Comparison of ENCODE assay signal across 22 cellular contexts in genomic region chr6:104253236-104253635, GRCh38.
"Had no signal": no experiment of that assay in that cellular context is flagged by ENCODE, and none has a peak within 500 bp of the region (broad histone marks: within the 10 kb centered on the region; RNA-seq: fewer than 3 reads in every experiment).

No MANE protein-coding gene starts in this region.

- H3K4me1 Mint-ChIP-seq: endodermal cell; stimulated activated memory B cell treated with anti-CD40 and anti-IgM and Interleukin-4, amounts not matched to agents 10 μg/mL and 1 μg/mL and 100 μg/mL, for 72 hours had no signal

- H3K4me3 ChIP-seq: colonic mucosa, heart left ventricle, psoas muscle, right lobe of liver, spleen, tibial artery, upper lobe of right lung, vagina had no signal

- H3K27me3 Mint-ChIP-seq: natural killer cell treated with Interleukin-12 subunit alpha and Interleukin-12 subunit beta and Interleukin-15 and Interleukin-18, amount 100 ng/mL, for 72 hours; stimulated activated memory B cell treated with anti-CD40 and anti-IgM and Interleukin-4, amounts not matched to agents 10 μg/mL and 1 μg/mL and 100 μg/mL, for 72 hours; stimulated activated naive CD8-positive, alpha-beta T cell treated with anti-CD3 and anti-CD28 coated beads, Interleukin-15, Interleukin-2, amounts not matched to agents 100 ng/mL and 50 ng/mL, for 24 hours had no signal

- H3K36me3 Mint-ChIP-seq: natural killer cell treated with Interleukin-12 subunit alpha and Interleukin-12 subunit beta and Interleukin-15 and Interleukin-18, amount 100 ng/mL, for 72 hours; stimulated activated memory B cell treated with anti-CD40 and anti-IgM and Interleukin-4, amounts not matched to agents 10 μg/mL and 1 μg/mL and 100 μg/mL, for 72 hours had no signal

- H3K4me3 Mint-ChIP-seq: endodermal cell; natural killer cell treated with Interleukin-12 subunit alpha and Interleukin-12 subunit beta and Interleukin-15 and Interleukin-18, amount 100 ng/mL, for 72 hours; stimulated activated memory B cell treated with anti-CD40 and anti-IgM and Interleukin-4, amounts not matched to agents 10 μg/mL and 1 μg/mL and 100 μg/mL, for 72 hours; stimulated activated naive CD8-positive, alpha-beta T cell treated with anti-CD3 and anti-CD28 coated beads, Interleukin-15, Interleukin-2, amounts not matched to agents 100 ng/mL and 50 ng/mL, for 24 hours had no signal

- DNase-seq: colonic mucosa; effector CD4-positive, alpha-beta T cell; endodermal cell; foreskin melanocyte; heart left ventricle; hippocampal formation; kidney glomerular epithelial cell; mammary epithelial cell; psoas muscle; retina; right lobe of liver; spleen; stimulated activated CD4-positive, alpha-beta T cell treated with anti-CD3 and anti-CD28 coated beads, Interleukin-15, amount 100 ng/mL, for 24 hours; stimulated activated CD4-positive, alpha-beta T cell treated with anti-CD3 and anti-CD28 coated beads, Interleukin-1b, Interleukin-23, amount 100 ng/mL, for 48 hours; stimulated activated CD4-positive, alpha-beta T cell treated with anti-CD3 and anti-CD28 coated beads, Interleukin-4, amount 100 ng/mL, for 24 hours; tibial artery; upper lobe of right lung had no signal

- H3K9me3 Mint-ChIP-seq: endodermal cell; stimulated activated naive CD8-positive, alpha-beta T cell treated with anti-CD3 and anti-CD28 coated beads, Interleukin-15, Interleukin-2, amounts not matched to agents 100 ng/mL and 50 ng/mL, for 24 hours had no signal

- H3K27ac ChIP-seq: colonic mucosa, heart left ventricle, parathyroid adenoma, psoas muscle, right lobe of liver, spleen, tibial artery, upper lobe of right lung, vagina had no signal

- H3K27ac Mint-ChIP-seq: endodermal cell; natural killer cell treated with Interleukin-12 subunit alpha and Interleukin-12 subunit beta and Interleukin-15 and Interleukin-18, amount 100 ng/mL, for 72 hours; stimulated activated memory B cell treated with anti-CD40 and anti-IgM and Interleukin-4, amounts not matched to agents 10 μg/mL and 1 μg/mL and 100 μg/mL, for 72 hours; stimulated activated naive CD8-positive, alpha-beta T cell treated with anti-CD3 and anti-CD28 coated beads, Interleukin-15, Interleukin-2, amounts not matched to agents 100 ng/mL and 50 ng/mL, for 24 hours had no signal
